Comparison of ENCODE assay signal across 1 cellular context in the genomic region with DNA sequence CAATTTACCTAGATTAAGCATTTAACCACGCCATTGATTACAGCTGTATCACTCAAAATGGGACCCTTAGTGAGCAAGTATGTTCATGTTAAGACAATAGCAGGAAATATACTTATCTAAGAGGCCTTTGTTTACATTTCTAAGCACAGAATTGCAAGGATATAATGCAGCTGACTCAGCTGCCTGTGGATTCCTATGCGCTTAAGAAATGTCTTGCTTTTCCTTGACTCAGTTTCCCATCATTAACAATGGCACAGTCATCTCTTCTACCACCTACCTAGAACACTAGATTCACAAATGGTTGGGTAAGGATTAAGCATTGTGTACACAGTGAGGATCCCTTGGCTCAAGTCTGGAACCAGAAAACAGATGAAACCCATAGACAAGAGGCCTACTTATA.
TF ChIP-seq lines count a peak whose summit lies in the region.

No MANE protein-coding gene starts in this region.

TF ChIP-seq in GM23338, 12 proteins besides CTCF, POLR2A, EP300 and RAD21:
- no peak for TF ChIP-seq ZNF462 (CRISPR knock-in tag; IDR thresholded peaks at IDR 0.05)
TF ChIP-seq in GM23338: peak in this region for 0.
